ENCODE assay signal across 1 cellular context in the genomic region with DNA sequence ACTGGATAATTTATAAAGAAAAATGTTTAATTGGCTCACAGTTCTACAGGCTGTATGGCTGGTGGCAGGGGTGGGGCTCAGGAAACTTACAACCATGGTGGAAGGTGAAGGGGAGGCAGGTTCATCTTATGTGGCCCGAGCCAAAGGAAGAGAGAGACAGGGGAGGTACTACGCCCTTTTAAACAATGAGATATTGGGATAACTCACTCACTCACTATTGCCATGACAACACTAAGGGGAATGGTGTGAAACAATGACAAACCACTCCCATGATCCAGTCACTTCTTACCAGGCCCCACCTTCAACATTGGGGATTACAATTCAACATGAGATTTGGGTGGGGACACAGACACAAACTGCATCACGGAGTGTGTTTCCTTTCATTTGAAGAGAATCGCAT.
TF ChIP-seq lines count a peak whose summit lies in the region.

No MANE protein-coding gene starts in this region.

TF ChIP-seq in HepG2, 621 proteins besides CTCF, POLR2A, EP300 and RAD21 (continued from another document):
- no peak for TF ChIP-seq ZNF609 (CRISPR knock-in tag; IDR thresholded peaks at IDR 0.05; ENCODE audit: borderline replicate concordance)
- no peak for TF ChIP-seq ZNF674 (CRISPR knock-in tag; IDR thresholded peaks at IDR 0.05; ENCODE audit: low read depth)
- TF ChIP-seq SMC3 (IDR thresholded peaks at IDR 0.05; ENCODE audit: low read length) = no peak
- TF ChIP-seq NFE2 (CRISPR knock-in tag; IDR thresholded peaks at IDR 0.05) = no peak
- TF ChIP-seq, protein P1, sequence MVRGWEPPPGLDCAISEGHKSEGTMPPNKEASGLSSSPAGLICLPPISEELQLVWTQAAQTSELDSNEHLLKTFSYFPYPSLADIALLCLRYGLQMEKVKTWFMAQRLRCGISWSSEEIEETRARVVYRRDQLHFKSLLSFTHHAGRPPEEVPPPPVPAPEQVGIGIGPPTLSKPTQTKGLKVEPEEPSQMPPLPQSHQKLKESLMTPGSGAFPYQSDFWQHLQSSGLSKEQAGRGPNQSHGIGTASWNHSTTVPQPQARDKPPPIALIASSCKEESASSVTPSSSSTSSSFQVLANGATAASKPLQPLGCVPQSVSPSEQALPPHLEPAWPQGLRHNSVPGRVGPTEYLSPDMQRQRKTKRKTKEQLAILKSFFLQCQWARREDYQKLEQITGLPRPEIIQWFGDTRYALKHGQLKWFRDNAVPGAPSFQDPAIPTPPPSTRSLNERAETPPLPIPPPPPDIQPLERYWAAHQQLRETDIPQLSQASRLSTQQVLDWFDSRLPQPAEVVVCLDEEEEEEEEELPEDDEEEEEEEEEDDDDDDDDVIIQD (CRISPR knock-in tag; IDR thresholded peaks at IDR 0.05; ENCODE audit: low read depth) = no peak
- TF ChIP-seq SMAD9 (CRISPR knock-in tag; IDR thresholded peaks at IDR 0.05) = no peak
